ENCODE assay signal across 1 cellular context in genomic region chr10:25174461-25175230, GRCh38.
TF ChIP-seq lines count a peak whose summit lies in the region.

Gene GPR158 (plus strand): TSS chr10:25175001. CDS start chr10:25175421, 420 bp downstream.

TF ChIP-seq in HepG2, 621 proteins besides CTCF, POLR2A, EP300 and RAD21 (continued from another document and continues in another):
- no peak for TF ChIP-seq DMTF1 (CRISPR knock-in tag; IDR thresholded peaks at IDR 0.05)
- TF ChIP-seq ZNF879 (CRISPR knock-in tag; IDR thresholded peaks at IDR 0.05): no peak
- no peak for TF ChIP-seq NCOA5 (CRISPR knock-in tag; IDR thresholded peaks at IDR 0.05)
- TF ChIP-seq ARNT2 (CRISPR knock-in tag; IDR thresholded peaks at IDR 0.05; ENCODE audit: low read depth): peak; percentile 73
- no peak for TF ChIP-seq FLYWCH1 (CRISPR knock-in tag; IDR thresholded peaks at IDR 0.05)
- TF ChIP-seq SCMH1 (CRISPR knock-in tag; IDR thresholded peaks at IDR 0.05; ENCODE audit: borderline replicate concordance): no peak
- 0 out of 2 replicates have a peak, but pooled peaks have one; percentile 56 for TF ChIP-seq HMG20B (CRISPR knock-in tag; conservative IDR thresholded peaks at IDR 0.05)
- TF ChIP-seq GMEB2 (CRISPR knock-in tag; IDR thresholded peaks at IDR 0.05; ENCODE audit: low read depth): no peak
- no peak for TF ChIP-seq ATRX (CRISPR knock-in tag; IDR thresholded peaks at IDR 0.05; ENCODE audit: borderline replicate concordance)
- TF ChIP-seq ZSCAN5A (CRISPR knock-in tag; IDR thresholded peaks at IDR 0.05; ENCODE audit: borderline replicate concordance): no peak
- TF ChIP-seq CREBL2 (CRISPR knock-in tag; IDR thresholded peaks at IDR 0.05; ENCODE audit: borderline replicate concordance): no peak
- no peak for TF ChIP-seq SP4 (CRISPR knock-in tag; IDR thresholded peaks at IDR 0.05)
- peak; percentile 60; the same call in 1 of the 2 replicates for TF ChIP-seq JDP2 (CRISPR knock-in tag; IDR thresholded peaks at IDR 0.05; ENCODE audit: borderline replicate concordance)
- TF ChIP-seq ZNF687 (CRISPR knock-in tag; IDR thresholded peaks at IDR 0.05): peak; percentile 52
- no peak for TF ChIP-seq ZSCAN31 (CRISPR knock-in tag; IDR thresholded peaks at IDR 0.05; ENCODE audit: low read depth)
- TF ChIP-seq ZNF800 (CRISPR knock-in tag; IDR thresholded peaks at IDR 0.05): no peak
- TF ChIP-seq NFKBIZ (CRISPR knock-in tag; IDR thresholded peaks at IDR 0.05): 0 out of 2 replicates have a peak, but pooled peaks have one; percentile 55
- no peak for TF ChIP-seq ATF7 (IDR thresholded peaks at IDR 0.05)
- TF ChIP-seq ATF7 (CRISPR knock-in tag; IDR thresholded peaks at IDR 0.05): no peak
- peak; percentile 70 for TF ChIP-seq SRSF1 (optimal IDR thresholded peaks at IDR 0.05; ENCODE audit: low read depth, low read length)
- peak; percentile 62 for TF ChIP-seq GABPB1 (CRISPR knock-in tag; IDR thresholded peaks at IDR 0.05)
- TF ChIP-seq E2F2 (CRISPR knock-in tag; IDR thresholded peaks at IDR 0.05; ENCODE audit: borderline replicate concordance): no peak
- TF ChIP-seq IKZF1 (IDR thresholded peaks at IDR 0.05): no peak
- TF ChIP-seq SMAD3 (CRISPR knock-in tag; IDR thresholded peaks at IDR 0.05): peak; percentile 93
- TF ChIP-seq HCFC1 (IDR thresholded peaks at IDR 0.05; ENCODE audit: low read depth, low read length): no peak
- peak; percentile 86; the same call in 1 of the 2 replicates for TF ChIP-seq ZSCAN9 (CRISPR knock-in tag; IDR thresholded peaks at IDR 0.05; ENCODE audit: borderline replicate concordance)
- TF ChIP-seq RORA (CRISPR knock-in tag; IDR thresholded peaks at IDR 0.05): no peak
- peak; percentile 42; the same call in 1 of the 2 replicates for TF ChIP-seq FOXO1 (CRISPR knock-in tag; IDR thresholded peaks at IDR 0.05)
- TF ChIP-seq CAMTA2 (CRISPR knock-in tag; IDR thresholded peaks at IDR 0.05; ENCODE audit: borderline replicate concordance): no peak
- 0 out of 2 replicates have a peak, but pooled peaks have one; percentile 47 for TF ChIP-seq ZNF274 (CRISPR knock-in tag; IDR thresholded peaks at IDR 0.05)
- no peak for TF ChIP-seq BRF2 (CRISPR knock-in tag; IDR thresholded peaks at IDR 0.05)
- peak; percentile 59; the same call in 1 of the 2 replicates for TF ChIP-seq BATF2 (CRISPR knock-in tag; IDR thresholded peaks at IDR 0.05)
- TF ChIP-seq SIX4 (CRISPR knock-in tag; IDR thresholded peaks at IDR 0.05): peak; percentile 19; the same call in 1 of the 2 replicates
- TF ChIP-seq ATF5 (CRISPR knock-in tag; IDR thresholded peaks at IDR 0.05; ENCODE audit: low read depth): 0 out of 2 replicates have a peak, but pooled peaks have one; percentile 53
- TF ChIP-seq SALL1 (CRISPR knock-in tag; IDR thresholded peaks at IDR 0.05): peak; percentile 90
- TF ChIP-seq YY1 (IDR thresholded peaks at IDR 0.05; ENCODE audit: insufficient read depth, insufficient replicate concordance, low read depth, low read length): peak; percentile 51
- TF ChIP-seq RBAK (CRISPR knock-in tag; IDR thresholded peaks at IDR 0.05): no peak
- TF ChIP-seq NONO (IDR thresholded peaks at IDR 0.05): no peak
- 0 out of 2 replicates have a peak, but pooled peaks have one; percentile 19 for TF ChIP-seq NONO (CRISPR knock-in tag; conservative IDR thresholded peaks at IDR 0.05)
- peak; percentile 34; the same call in 1 of the 2 replicates for TF ChIP-seq BCL6 (CRISPR knock-in tag; IDR thresholded peaks at IDR 0.05)
- no peak for TF ChIP-seq SMC3 (IDR thresholded peaks at IDR 0.05; ENCODE audit: low read length)
- peak; percentile 92; the same call in 1 of the 2 replicates for TF ChIP-seq ATF6 (CRISPR knock-in tag; conservative IDR thresholded peaks at IDR 0.05)
- TF ChIP-seq ETV6 (CRISPR knock-in tag; conservative IDR thresholded peaks at IDR 0.05): 0 out of 2 replicates have a peak, but pooled peaks have one; percentile 71
- TF ChIP-seq NRL (CRISPR knock-in tag; IDR thresholded peaks at IDR 0.05; ENCODE audit: borderline replicate concordance): peak; percentile 80
